In genomic region chr5:141651728-141652105, GRCh38 we compare ENCODE assay signal across 9 cellular contexts. TPM values are rescaled to one million over a fixed set of nuclear protein-coding genes. Genes with fewer than 3 reads are reported as not detected.
DNase-seq lines count a peak whose midpoint lies in the region; ATAC-seq, FAIRE-seq and TF ChIP-seq lines count a peak whose summit lies in the region.
"Had no signal": no experiment of that assay in that cellular context is flagged by ENCODE, and none has a peak within 500 bp of the region (broad histone marks: within the 10 kb centered on the region; RNA-seq: fewer than 3 reads in every experiment).

No MANE protein-coding gene starts in this region.

- peaks cover 0 to 23% (median 10%) of the 10 kb centered on the region in 3 donors for H3K4me1 ChIP-seq in gastroesophageal sphincter
- H3K4me1 ChIP-seq in rectal smooth muscle tissue (ENCODE audit: control insufficient read depth, insufficient read depth, low read length) = no peaks in the 10 kb centered on the region

- no peak for TF ChIP-seq POLR2A in GM12892 (IDR thresholded peaks at IDR 0.05; ENCODE audit: low read depth, low read length)
- no peak for TF ChIP-seq POLR2A in gastroesophageal sphincter (IDR thresholded peaks at IDR 0.05)

- DNase-seq in GM12892 (ENCODE audit: insufficient read length) (no peak), dermis blood vessel endothelial cell (no peak), cerebellum (ENCODE audit: low spot score) (no peak), DMS79 treated with DMSO at 0.1 percent for 48 hours (lab: John Stamatoyannopoulos, UW) (no peak), OCI-M2 (lab: John Stamatoyannopoulos, UW; ENCODE audit: unreplicated experiment) (no peak)

- H3K9me3 ChIP-seq in gastroesophageal sphincter = no peaks in the 10 kb centered on the region

- ATAC-seq in gastroesophageal sphincter = peak; percentile 5

- H3K27me3 ChIP-seq in gastroesophageal sphincter = no peaks in the 10 kb centered on the region
- no peaks in the 10 kb centered on the region for H3K27me3 ChIP-seq in rectal smooth muscle tissue (ENCODE audit: control insufficient read depth, insufficient read depth, low read length)

- no peak for TF ChIP-seq EP300 in gastroesophageal sphincter (IDR thresholded peaks at IDR 0.05)

- peaks cover 0 to 40% of the 10 kb centered on the region in 2 donors for H3K36me3 ChIP-seq in gastroesophageal sphincter
- peaks cover 7% of the 10 kb centered on the region for H3K36me3 ChIP-seq in rectal smooth muscle tissue (ENCODE audit: control insufficient read depth, insufficient read depth, low read length)

- no peak overlapping the region for H3K9ac ChIP-seq in rectal smooth muscle tissue (ENCODE audit: low read length)

- TF ChIP-seq CTCF in WI38 (IDR thresholded peaks at IDR 0.05; ENCODE audit: low read depth, low read length) (no peak), gastroesophageal sphincter (IDR thresholded peaks at IDR 0.05) (no peak)

- 38 to 39% methylated on average over 2 to 5 of the region's 9 CpGs for WGBS in gastroesophageal sphincter (ENCODE audit: low coverage in 1 of 2), 2 donors

- H3K27ac ChIP-seq in gastroesophageal sphincter (peak overlapping the region in 3 of 4 donors; percentile 63 to 71 (median 69)), rectal smooth muscle tissue (ENCODE audit: low read depth, low read length) (no peak overlapping the region)
- H3K27ac ChIP-seq: SK-N-MC had no signal

- peak; percentile 57 for FAIRE-seq in GM12892 (lab: Jason Lieb, UNC)

- H3K4me3 ChIP-seq in WI38 (ENCODE audit: low read depth, low read length) = peak overlapping the region; percentile 81
- peak overlapping the region; percentile 57 to 76 for H3K4me3 ChIP-seq in gastroesophageal sphincter
- H3K4me3 ChIP-seq in rectal smooth muscle tissue (ENCODE audit: low read length) = peak overlapping the region; percentile 72
- H3K4me3 ChIP-seq: SK-N-MC had no signal

RNA-seq across cellular contexts. Expression of gene FCHSD1, which starts 0.5 kb away (rescaled TPM):
- 18.6 TPM for polyA plus RNA-seq in GM12892 (2012; ENCODE audit: missing spikeins)
- total RNA-seq in gastroesophageal sphincter = 10 to 100 TPM in 3 of 4 donors, 1 to 10 TPM in 1; 8.2 to 14.8 (median 13.3) TPM
- 20.9 and 24.0 TPM in 2 replicates for total RNA-seq in dermis blood vessel endothelial cell
- 4.2 TPM for total RNA-seq in cerebellum

RNA-seq across cellular contexts. Expression of gene RELL2, which starts 14.9 kb away (rescaled TPM):
- 3.8 TPM for polyA plus RNA-seq in GM12892 (2012; ENCODE audit: missing spikeins)
- 1 to 10 TPM; 2.3 to 5.4 (median 2.8) TPM for total RNA-seq in gastroesophageal sphincter
- 3.9 and 9.9 TPM in 2 replicates for total RNA-seq in dermis blood vessel endothelial cell
- 8.0 TPM for total RNA-seq in cerebellum

RNA-seq across cellular contexts. Expression of gene HDAC3, which starts 15.1 kb away (rescaled TPM):
- 79.2 TPM for polyA plus RNA-seq in GM12892 (2012; ENCODE audit: missing spikeins)
- total RNA-seq in gastroesophageal sphincter (10 to 100 TPM; 35.4 to 77.8 (median 37.7) TPM), dermis blood vessel endothelial cell (43.7 and 45.0 TPM in 2 replicates), cerebellum (56.3 TPM)

RNA-seq across cellular contexts. Expression of gene ARAP3, which starts 30.3 kb away (rescaled TPM):
- polyA plus RNA-seq in GM12892 (2012; ENCODE audit: missing spikeins) = not detected
- total RNA-seq in gastroesophageal sphincter (1 to 10 TPM; 5.3 to 7.2 (median 6.2) TPM), dermis blood vessel endothelial cell (46.1 and 65.8 TPM in 2 replicates), cerebellum (5.4 TPM)

RNA-seq across cellular contexts. Expression of gene DIAPH1, which starts 32.9 kb away (rescaled TPM):
- polyA plus RNA-seq in GM12892 (2012; ENCODE audit: missing spikeins) = 67.3 TPM
- total RNA-seq in gastroesophageal sphincter = 10 to 100 TPM; 35.2 to 62.3 (median 53.4) TPM
- 42.2 and 91.9 TPM in 2 replicates for total RNA-seq in dermis blood vessel endothelial cell
- total RNA-seq in cerebellum = 20.7 TPM
